In the genomic region with DNA sequence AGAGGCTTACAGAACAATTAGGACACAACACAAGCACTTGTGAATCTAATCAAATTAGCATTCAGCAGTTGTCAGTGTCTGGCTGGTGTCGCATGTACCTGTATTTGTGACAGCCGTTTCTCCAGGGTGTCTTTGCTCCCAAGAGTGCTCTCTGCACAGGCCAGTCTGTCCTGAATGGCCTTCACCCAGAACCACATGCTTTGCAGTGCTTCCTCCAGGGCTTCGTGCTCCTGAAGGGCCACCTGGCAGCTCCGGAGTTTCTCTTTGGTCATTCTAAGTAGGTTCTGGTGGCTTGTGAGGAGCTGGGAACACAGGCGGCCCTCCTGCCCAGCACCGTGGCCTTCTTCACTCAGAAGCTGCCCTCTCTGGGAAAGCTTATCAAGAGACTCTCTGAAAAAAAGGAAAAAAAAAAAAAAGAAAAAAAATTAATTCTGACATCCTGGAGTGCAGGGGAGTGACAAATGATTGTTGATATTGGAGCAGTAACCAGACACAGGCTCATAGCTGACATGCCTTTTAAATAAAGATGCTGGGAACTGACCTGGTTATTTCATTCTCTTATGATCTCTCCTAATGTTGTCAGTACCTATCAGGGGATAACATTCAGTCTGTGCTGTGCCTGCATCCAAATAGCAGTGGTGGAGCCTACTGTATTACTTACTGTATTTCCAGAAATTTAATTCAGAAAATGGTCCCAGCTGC, we compare ENCODE assay signal across 21 cellular contexts.
"Had no signal": no experiment of that assay in that cellular context is flagged by ENCODE, and none has a peak within 500 bp of the region (broad histone marks: within the 10 kb centered on the region; RNA-seq: fewer than 3 reads in every experiment).

No MANE protein-coding gene starts in this region.

- H3K4me3 ChIP-seq: gastroesophageal sphincter, heart right ventricle, right lobe of liver had no signal

- H3K27me3 ChIP-seq: gastroesophageal sphincter, heart right ventricle, pancreas, right lobe of liver had no signal

- H3K27ac ChIP-seq: heart right ventricle, right lobe of liver, VCaP had no signal

- H3K36me3 ChIP-seq: pancreas, right lobe of liver had no signal

- H3K4me3 Mint-ChIP-seq: activated naive CD4-positive, alpha-beta T cell treated with anti-CD3 and anti-CD28 coated beads, Interleukin-2, amount 50 U/mL, for 24 hours; activated T-cell treated with anti-CD3 and anti-CD28 coated beads, Interleukin-2, amount 50 U/mL, for 72 hours; brain; naive thymus-derived CD4-positive, alpha-beta T cell; stimulated activated naive CD8-positive, alpha-beta T cell treated with anti-CD3 and anti-CD28 coated beads, Interleukin-15, amount 100 ng/mL, for 72 hours; T-helper 17 cell had no signal

- H3K36me3 Mint-ChIP-seq: brain; naive thymus-derived CD4-positive, alpha-beta T cell had no signal

- H3K27ac Mint-ChIP-seq: activated naive CD4-positive, alpha-beta T cell treated with anti-CD3 and anti-CD28 coated beads, Interleukin-2, amount 50 U/mL, for 24 hours; activated T-cell treated with anti-CD3 and anti-CD28 coated beads, Interleukin-2, amount 50 U/mL, for 72 hours; brain; naive thymus-derived CD4-positive, alpha-beta T cell; stimulated activated naive CD8-positive, alpha-beta T cell treated with anti-CD3 and anti-CD28 coated beads, Interleukin-15, amount 100 ng/mL, for 72 hours; T-helper 17 cell had no signal

- H3K4me1 ChIP-seq: gastroesophageal sphincter, heart right ventricle, pancreas, right lobe of liver had no signal

- H3K9me3 Mint-ChIP-seq: activated naive CD4-positive, alpha-beta T cell treated with anti-CD3 and anti-CD28 coated beads, Interleukin-2, amount 50 U/mL, for 24 hours; activated T-cell treated with anti-CD3 and anti-CD28 coated beads, Interleukin-2, amount 50 U/mL, for 72 hours; brain; naive thymus-derived CD4-positive, alpha-beta T cell; stimulated activated naive CD8-positive, alpha-beta T cell treated with anti-CD3 and anti-CD28 coated beads, Interleukin-15, amount 100 ng/mL, for 72 hours had no signal

- ATAC-seq: activated T-cell treated with anti-CD3 and anti-CD28 coated beads, Interleukin-2, amount 50 U/mL, for 72 hours; esophagus mucosa; gastroesophageal sphincter; heart right ventricle; naive thymus-derived CD4-positive, alpha-beta T cell; right lobe of liver; stimulated activated naive CD8-positive, alpha-beta T cell treated with anti-CD3 and anti-CD28 coated beads, Interleukin-15, amount 100 ng/mL, for 72 hours; T-helper 17 cell had no signal

- DNase-seq: activated CD4-positive, alpha-beta T cell treated with anti-CD3 and anti-CD28 coated beads for 1 hour; activated gamma-delta T cell; activated T-cell treated with anti-CD3 and anti-CD28 coated beads, Interleukin-2, amount 50 U/mL, for 72 hours; caudate nucleus; cortex of kidney; effector CD4-positive, alpha-beta T cell; heart right ventricle; mesenchymal stem cell; naive thymus-derived CD4-positive, alpha-beta T cell; pancreas; right lobe of liver; small intestine; stimulated activated CD4-positive, alpha-beta T cell treated with anti-CD3 and anti-CD28 coated beads, Interleukin-15, amount 100 ng/mL, for 24 hours; stimulated activated CD4-positive, alpha-beta T cell treated with anti-CD3 and anti-CD28 coated beads, Interleukin-4, amount 100 ng/mL, for 1 hour; stimulated activated naive CD8-positive, alpha-beta T cell treated with anti-CD3 and anti-CD28 coated beads, Interleukin-15, amount 100 ng/mL, for 72 hours; T-helper 17 cell had no signal

- H3K4me1 Mint-ChIP-seq: activated naive CD4-positive, alpha-beta T cell treated with anti-CD3 and anti-CD28 coated beads, Interleukin-2, amount 50 U/mL, for 24 hours; brain; naive thymus-derived CD4-positive, alpha-beta T cell; stimulated activated naive CD8-positive, alpha-beta T cell treated with anti-CD3 and anti-CD28 coated beads, Interleukin-15, amount 100 ng/mL, for 72 hours; T-helper 17 cell had no signal
